Comparison of ENCODE assay signal across 1 cellular context in genomic region chr4:8617486-8618040, GRCh38.
TF ChIP-seq lines count a peak whose summit lies in the region.

No MANE protein-coding gene starts in this region.

TF ChIP-seq in K562, 482 proteins besides CTCF, POLR2A, EP300 and RAD21:
- TF ChIP-seq HMGN3 (IDR thresholded peaks at IDR 0.05; ENCODE audit: borderline replicate concordance, extremely low read depth, insufficient read length, low read depth, low read length), result peak; percentile 33
- TF ChIP-seq ATF6 (CRISPR knock-in tag; IDR thresholded peaks at IDR 0.05), result no peak
